ENCODE assay signal across 8 cellular contexts in the genomic region with DNA sequence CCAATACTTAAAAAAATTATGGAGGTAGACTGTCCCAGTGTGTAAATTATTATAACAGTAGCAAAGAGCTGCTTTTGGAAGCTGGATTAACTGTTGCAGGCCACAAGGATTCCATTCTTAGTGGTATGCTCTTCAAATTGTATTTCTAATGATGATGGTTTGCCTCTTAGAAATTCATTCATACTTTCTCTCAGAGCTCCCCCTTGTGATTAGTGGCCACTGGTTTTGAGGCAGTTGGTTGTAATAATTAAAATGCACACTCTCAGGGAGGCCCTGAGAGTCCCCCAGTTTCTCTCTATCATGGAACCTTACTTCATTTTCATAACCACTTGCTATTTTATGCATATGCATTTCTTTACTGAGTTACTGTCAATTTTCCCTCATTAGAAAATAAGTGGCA. TPM values are rescaled to one million over a fixed set of nuclear protein-coding genes. Genes with fewer than 3 reads are reported as not detected.
DNase-seq lines count a peak whose midpoint lies in the region; ATAC-seq and TF ChIP-seq lines count a peak whose summit lies in the region.

No MANE protein-coding gene starts in this region.

- no peak for TF ChIP-seq CTCF in activated B cell treated with CpG ODN at 0.5 μM for 24 hours (IDR thresholded peaks at IDR 0.05)
- TF ChIP-seq CTCF in neural crest cell (conservative IDR thresholded peaks at IDR 0.05) = peak; percentile 48

- peak; percentile 60 for TF ChIP-seq RAD21 in Ishikawa (IDR thresholded peaks at IDR 0.05; ENCODE audit: low read depth)

- ATAC-seq in GM21723 (IDR thresholded peaks at IDR 0.05; ENCODE audit: unreplicated experiment) (peak; percentile 83), activated B cell treated with CpG ODN at 0.5 μM for 24 hours (ENCODE audit: low read depth) (peak; percentile 54)
- ATAC-seq in naive thymus-derived CD8-positive, alpha-beta T cell = no peak

- in situ Hi-C loops in G401 (cut with HindIII; ENCODE audit: low sequenced_read_pairs) = no loop called here

- TF ChIP-seq EP300 in Ishikawa (IDR thresholded peaks at IDR 0.05; ENCODE audit: borderline replicate concordance) = no peak

- POLR2A ChIA-PET in activated B cell treated with CpG ODN at 0.5 μM for 24 hours (lab: Charles Lee) = interaction anchor here (0.8 kb wide), 1 partner anchor 61 kb away, joined by 3 read pairs; no protein-coding TSS in a partner anchor
- POLR2A ChIA-PET in naive thymus-derived CD8-positive, alpha-beta T cell (lab: Charles Lee) = no interaction called here

- H3K36me3 Mint-ChIP-seq in activated B cell treated with CpG ODN at 0.5 μM for 24 hours (ENCODE audit: low read depth) = no peaks in the 10 kb centered on the region
- no peaks in the 10 kb centered on the region for H3K36me3 Mint-ChIP-seq in neural crest cell (ENCODE audit: low read depth)
- H3K36me3 Mint-ChIP-seq in naive thymus-derived CD8-positive, alpha-beta T cell = no peaks in the 10 kb centered on the region

- intact Hi-C loops in activated B cell treated with CpG ODN at 0.5 μM for 24 hours (cut with micrococcal nuclease) = loop anchor here (1.0 to 5.0 kb wide), 4 partner anchors 61 to 1039 kb away; no protein-coding TSS in a partner anchor

- H3K4me3 Mint-ChIP-seq in activated B cell treated with CpG ODN at 0.5 μM for 24 hours = no peak overlapping the region
- H3K4me3 Mint-ChIP-seq in neural crest cell = no peak overlapping the region
- no peak overlapping the region for H3K4me3 Mint-ChIP-seq in naive thymus-derived CD8-positive, alpha-beta T cell

- peaks cover 8% of the 10 kb centered on the region for H3K4me1 Mint-ChIP-seq in activated B cell treated with CpG ODN at 0.5 μM for 24 hours
- H3K4me1 Mint-ChIP-seq in neural crest cell = no peaks in the 10 kb centered on the region
- no peaks in the 10 kb centered on the region for H3K4me1 Mint-ChIP-seq in naive thymus-derived CD8-positive, alpha-beta T cell

- H3K27me3 Mint-ChIP-seq in activated B cell treated with CpG ODN at 0.5 μM for 24 hours = no peaks in the 10 kb centered on the region
- H3K27me3 Mint-ChIP-seq in neural crest cell (ENCODE audit: low read depth) = no peaks in the 10 kb centered on the region
- H3K27me3 Mint-ChIP-seq in naive thymus-derived CD8-positive, alpha-beta T cell = peaks cover 0 to 7% (median 0%) of the 10 kb centered on the region in 5 donors

- H3K27ac Mint-ChIP-seq in activated B cell treated with CpG ODN at 0.5 μM for 24 hours = no peak overlapping the region
- H3K27ac Mint-ChIP-seq in neural crest cell (ENCODE audit: unreplicated experiment) = no peak overlapping the region
- no peak overlapping the region for H3K27ac Mint-ChIP-seq in naive thymus-derived CD8-positive, alpha-beta T cell

- CTCF ChIA-PET in activated B cell treated with CpG ODN at 0.5 μM for 24 hours (lab: Charles Lee) = interaction anchor here (0.6 to 1.9 kb wide), 13 partner anchors 9 to 199 kb away, joined by 3 to 7 read pairs (median 3); no protein-coding TSS in a partner anchor

- H3K9me3 Mint-ChIP-seq in activated B cell treated with CpG ODN at 0.5 μM for 24 hours = no peaks in the 10 kb centered on the region
- peaks cover 2% of the 10 kb centered on the region for H3K9me3 Mint-ChIP-seq in neural crest cell
- no peaks in the 10 kb centered on the region for H3K9me3 Mint-ChIP-seq in naive thymus-derived CD8-positive, alpha-beta T cell

- peak in 2 of 3 experiments; percentile 19 to 39 for DNase-seq in NCI-H1417 (lab: John Stamatoyannopoulos, UW)
- no peak for DNase-seq in NCI-H1417 treated with DMSO at 0.1 percent for 48 hours (lab: John Stamatoyannopoulos, UW)
- no peak for DNase-seq in activated B cell treated with CpG ODN at 0.5 μM for 24 hours
- DNase-seq in neural crest cell (ENCODE audit: low read depth, low spot score) = no peak
- DNase-seq in G401 (ENCODE audit: low spot score) = no peak
- DNase-seq in naive thymus-derived CD8-positive, alpha-beta T cell = no peak

TF ChIP-seq in Ishikawa, 13 proteins besides CTCF, POLR2A, EP300 and RAD21:
- TF ChIP-seq NFIC (IDR thresholded peaks at IDR 0.05) (no peak), CREB1 (IDR thresholded peaks at IDR 0.05; ENCODE audit: low read depth) (no peak), TCF12 (IDR thresholded peaks at IDR 0.05; ENCODE audit: low read depth) (no peak), YY1 (IDR thresholded peaks at IDR 0.05; ENCODE audit: low read depth) (no peak), FOXM1 (IDR thresholded peaks at IDR 0.05; ENCODE audit: borderline replicate concordance, low read depth) (no peak), TEAD4 (IDR thresholded peaks at IDR 0.05) (no peak), CEBPB (IDR thresholded peaks at IDR 0.05) (no peak), USF1 (IDR thresholded peaks at IDR 0.05) (no peak), EGR1 (IDR thresholded peaks at IDR 0.05) (no peak), ZBTB7A (IDR thresholded peaks at IDR 0.05; ENCODE audit: low read depth) (no peak), TAF1 (IDR thresholded peaks at IDR 0.05; ENCODE audit: low read depth) (no peak), MAX (IDR thresholded peaks at IDR 0.05) (no peak)
- TF ChIP-seq, protein P1, sequence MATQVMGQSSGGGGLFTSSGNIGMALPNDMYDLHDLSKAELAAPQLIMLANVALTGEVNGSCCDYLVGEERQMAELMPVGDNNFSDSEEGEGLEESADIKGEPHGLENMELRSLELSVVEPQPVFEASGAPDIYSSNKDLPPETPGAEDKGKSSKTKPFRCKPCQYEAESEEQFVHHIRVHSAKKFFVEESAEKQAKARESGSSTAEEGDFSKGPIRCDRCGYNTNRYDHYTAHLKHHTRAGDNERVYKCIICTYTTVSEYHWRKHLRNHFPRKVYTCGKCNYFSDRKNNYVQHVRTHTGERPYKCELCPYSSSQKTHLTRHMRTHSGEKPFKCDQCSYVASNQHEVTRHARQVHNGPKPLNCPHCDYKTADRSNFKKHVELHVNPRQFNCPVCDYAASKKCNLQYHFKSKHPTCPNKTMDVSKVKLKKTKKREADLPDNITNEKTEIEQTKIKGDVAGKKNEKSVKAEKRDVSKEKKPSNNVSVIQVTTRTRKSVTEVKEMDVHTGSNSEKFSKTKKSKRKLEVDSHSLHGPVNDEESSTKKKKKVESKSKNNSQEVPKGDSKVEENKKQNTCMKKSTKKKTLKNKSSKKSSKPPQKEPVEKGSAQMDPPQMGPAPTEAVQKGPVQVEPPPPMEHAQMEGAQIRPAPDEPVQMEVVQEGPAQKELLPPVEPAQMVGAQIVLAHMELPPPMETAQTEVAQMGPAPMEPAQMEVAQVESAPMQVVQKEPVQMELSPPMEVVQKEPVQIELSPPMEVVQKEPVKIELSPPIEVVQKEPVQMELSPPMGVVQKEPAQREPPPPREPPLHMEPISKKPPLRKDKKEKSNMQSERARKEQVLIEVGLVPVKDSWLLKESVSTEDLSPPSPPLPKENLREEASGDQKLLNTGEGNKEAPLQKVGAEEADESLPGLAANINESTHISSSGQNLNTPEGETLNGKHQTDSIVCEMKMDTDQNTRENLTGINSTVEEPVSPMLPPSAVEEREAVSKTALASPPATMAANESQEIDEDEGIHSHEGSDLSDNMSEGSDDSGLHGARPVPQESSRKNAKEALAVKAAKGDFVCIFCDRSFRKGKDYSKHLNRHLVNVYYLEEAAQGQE (IDR thresholded peaks at IDR 0.05; ENCODE audit: low read depth) = no peak

RNA-seq across cellular contexts. Expression of gene LY75, which starts 35.4 kb away (rescaled TPM):
- total RNA-seq in activated B cell treated with CpG ODN at 0.5 μM for 24 hours (99.5 and 107 TPM in 2 replicates), neural crest cell (0.23 TPM in 1 of 2 replicates, not detected in the other)
- not detected in 2 replicates for total RNA-seq in G401 (2014; rRNA removed; shearing (Covaris generic))
- total RNA-seq in naive thymus-derived CD8-positive, alpha-beta T cell = 10 to 100 TPM; 53.0 to 53.2 TPM
- polyA plus RNA-seq in naive thymus-derived CD8-positive, alpha-beta T cell = 10 to 100 TPM; 38.1 to 47.3 (median 43.0) TPM

Comparison
In these comparisons a context has a peak if more than half of its experiments do, and no peak if none do; other contexts are left out.
1. DNase-seq: peak in NCI-H1417 (2 of 3); none in NCI-H1417 treated with DMSO at 0.1 percent for 48 hours (single experiment), activated B cell treated with CpG ODN at 0.5 μM for 24 hours (single experiment), neural crest cell (single experiment), G401 (single experiment) and naive thymus-derived CD8-positive, alpha-beta T cell (0 of 10).
2. ATAC-seq: peak in GM21723 (single experiment) and activated B cell treated with CpG ODN at 0.5 μM for 24 hours (single experiment); none in naive thymus-derived CD8-positive, alpha-beta T cell (0 of 2).
3. RNA of gene LY75, which starts 35.4 kb away (total RNA-seq): 99.5 to 107 TPM in activated B cell treated with CpG ODN at 0.5 μM for 24 hours and 53.0 to 53.2 TPM in naive thymus-derived CD8-positive, alpha-beta T cell; 0.23 TPM in neural crest cell and not detected in G401; every median in the first group is over 10 times any median in the second.